In genomic region chr19:30089086-30089665, GRCh38 we compare ENCODE assay signal across 19 cellular contexts.
"Had no signal": no experiment of that assay in that cellular context is flagged by ENCODE, and none has a peak within 500 bp of the region (broad histone marks: within the 10 kb centered on the region; RNA-seq: fewer than 3 reads in every experiment).

No MANE protein-coding gene starts in this region.

- H3K9me3 ChIP-seq: colonic mucosa, mucosa of descending colon, pancreas, prostate gland, right lobe of liver, testis, tibial nerve had no signal

- H3K27ac ChIP-seq: colonic mucosa, foreskin keratinocyte, pancreas, prostate gland, right lobe of liver, testis, tibial nerve had no signal

- DNase-seq: cerebellar nuclear complex; colonic mucosa; dermis blood vessel endothelial cell; foreskin keratinocyte; head of caudate nucleus; hippocampal formation; kidney glomerular epithelial cell; stimulated activated CD4-positive, alpha-beta T cell treated with anti-CD3 and anti-CD28 coated beads, Interleukin-15, amount 100 ng/mL, for 24 hours; stimulated activated CD4-positive, alpha-beta T cell treated with anti-CD3 and anti-CD28 coated beads, Interleukin-1b, Interleukin-23, amount 100 ng/mL, for 48 hours; stimulated activated CD4-positive, alpha-beta T cell treated with anti-CD3 and anti-CD28 coated beads, Interleukin-4, amount 100 ng/mL, for 4 hours; stimulated activated naive B cell treated with anti-CD40 and anti-IgM and Interleukin-4, amounts not matched to agents 10 μg/mL and 1 μg/mL and 100 μg/mL, for 72 hours; stimulated activated naive CD8-positive, alpha-beta T cell treated with anti-CD3 and anti-CD28 coated beads, Interleukin-15, amount 100 ng/mL, for 72 hours; testis had no signal

- H3K4me3 ChIP-seq: colonic mucosa, mucosa of descending colon, pancreas, prostate gland, right lobe of liver, testis, tibial nerve had no signal

- H3K27me3 ChIP-seq: colonic mucosa, foreskin keratinocyte, pancreas, right lobe of liver, testis, tibial nerve had no signal

- H3K36me3 ChIP-seq: colonic mucosa, pancreas, prostate gland, right lobe of liver, tibial nerve had no signal

- ATAC-seq: foreskin keratinocyte; mucosa of descending colon; naive thymus-derived CD8-positive, alpha-beta T cell; pancreas; right lobe of liver; stimulated activated naive B cell treated with anti-CD40 and anti-IgM and Interleukin-4, amounts not matched to agents 10 μg/mL and 1 μg/mL and 100 μg/mL, for 72 hours; stimulated activated naive CD8-positive, alpha-beta T cell treated with anti-CD3 and anti-CD28 coated beads, Interleukin-15, amount 100 ng/mL, for 72 hours had no signal

- FAIRE-seq: pancreas had no signal

- H3K4me1 ChIP-seq: colonic mucosa, foreskin keratinocyte, prostate gland, right lobe of liver, tibial nerve had no signal
